In the genomic region with DNA sequence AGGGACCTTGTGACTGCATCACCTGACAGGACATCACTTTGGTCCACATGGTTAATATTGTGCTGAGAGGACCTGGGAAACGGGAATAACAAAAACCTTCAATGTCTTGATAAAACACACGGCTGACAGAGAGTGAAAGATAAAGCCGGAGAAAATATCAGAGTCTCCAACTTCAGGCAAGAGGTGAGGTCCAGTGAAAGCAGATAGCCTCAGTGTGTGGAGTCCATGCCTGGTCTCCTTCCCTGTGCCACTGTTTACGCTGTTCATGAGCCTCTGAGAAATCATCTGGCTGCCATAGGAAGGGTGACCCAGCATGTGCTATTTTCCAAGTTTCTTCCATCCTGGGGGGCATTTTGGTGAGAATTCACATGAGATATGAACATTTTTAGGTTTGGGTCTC, we compare ENCODE assay signal across 17 cellular contexts. TPM values are rescaled to one million over a fixed set of nuclear protein-coding genes. Genes with fewer than 3 reads are reported as not detected.
"Had no signal": no experiment of that assay in that cellular context is flagged by ENCODE, and none has a peak within 500 bp of the region (broad histone marks: within the 10 kb centered on the region; RNA-seq: fewer than 3 reads in every experiment).

No MANE protein-coding gene starts in this region.

- H3K27me3 Mint-ChIP-seq: activated naive CD8-positive, alpha-beta T cell; dendritic cell treated with granulocyte-macrophage colony-stimulating factor and Interleukin-4, amounts not matched to agents 40 ng/mL and 50 ng/mL, for 4 days had no signal

- H3K4me1 Mint-ChIP-seq: brain, nephron progenitor cell had no signal

- H3K4me3 ChIP-seq: tibial artery had no signal

- ATAC-seq: activated CD4-positive, CD25-positive, alpha-beta regulatory T cell treated with anti-CD3 and anti-CD28 coated beads, Interleukin-2, amount 50 U/mL, for 24 hours had no signal

- H3K36me3 ChIP-seq: tibial artery had no signal

- H3K27ac ChIP-seq: tibial artery had no signal

- H3K4me1 ChIP-seq: tibial artery had no signal

- H3K4me3 Mint-ChIP-seq: activated naive CD8-positive, alpha-beta T cell; brain; dendritic cell treated with granulocyte-macrophage colony-stimulating factor and Interleukin-4, amounts not matched to agents 40 ng/mL and 50 ng/mL, for 4 days; nephron progenitor cell had no signal

- H3K27me3 ChIP-seq: tibial artery had no signal

- H3K36me3 Mint-ChIP-seq: brain had no signal

- H3K27ac Mint-ChIP-seq: activated naive CD8-positive, alpha-beta T cell; brain; dendritic cell treated with granulocyte-macrophage colony-stimulating factor and Interleukin-4, amounts not matched to agents 40 ng/mL and 50 ng/mL, for 4 days; nephron progenitor cell had no signal

- DNase-seq: effector memory CD4-positive, alpha-beta T cell; foreskin melanocyte; mesendoderm; nephron progenitor cell; occipital lobe; stimulated activated CD4-positive, alpha-beta T cell treated with anti-CD3 and anti-CD28 coated beads, Interleukin-2, amount 100 ng/mL, for 48 hours; stimulated activated naive CD4-positive, alpha-beta T cell; T1000; tibial artery had no signal

RNA-seq across cellular contexts. Expression of gene CCR3, which starts 39.8 kb away (rescaled TPM):
- total RNA-seq: cerebellum, occipital lobe, posterior vena cava, skeletal muscle tissue, subcutaneous adipose tissue had no signal
